In the genomic region with DNA sequence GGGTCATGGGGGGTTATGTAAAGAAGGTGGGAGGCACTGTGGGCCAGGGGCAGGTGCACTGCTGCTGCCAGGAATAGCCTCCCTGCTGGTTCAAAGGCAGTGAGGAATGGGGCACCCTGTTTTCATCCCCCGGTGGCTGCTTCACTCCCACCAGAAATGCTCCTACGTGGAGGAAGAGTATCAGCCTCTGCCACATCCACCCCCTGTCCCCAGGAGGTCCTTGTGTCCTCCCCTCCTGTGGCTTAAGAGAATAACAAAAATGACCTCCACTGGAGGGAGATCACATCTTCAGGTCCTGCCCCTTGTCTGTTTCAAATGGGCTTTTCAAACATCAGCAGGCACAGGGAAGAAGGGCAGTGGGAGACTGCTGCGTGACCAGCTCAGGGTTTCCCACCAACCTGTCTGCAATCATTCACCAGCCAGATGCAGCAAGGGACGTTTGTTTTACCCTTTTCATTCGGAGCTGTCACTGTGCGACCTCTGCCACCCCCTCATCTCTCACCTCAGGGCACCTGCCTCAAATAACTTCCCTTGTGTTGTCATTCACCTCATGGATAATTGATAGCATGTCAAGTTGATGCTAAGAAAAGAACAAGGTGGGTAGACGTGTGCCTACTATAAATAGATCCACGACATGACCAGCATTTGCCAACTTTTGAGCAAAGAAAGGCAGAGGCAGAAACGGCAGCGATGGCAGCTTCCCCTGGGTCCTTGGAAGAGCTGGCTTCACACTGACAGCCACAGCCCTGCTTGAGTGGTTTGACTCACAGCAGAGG, we compare ENCODE assay signal across 1 cellular context.
TF ChIP-seq lines count a peak whose summit lies in the region.

No MANE protein-coding gene starts in this region.

TF ChIP-seq in GM23338, 12 proteins besides CTCF, POLR2A, EP300 and RAD21 (continued from another document):
- TF ChIP-seq, protein P1, sequence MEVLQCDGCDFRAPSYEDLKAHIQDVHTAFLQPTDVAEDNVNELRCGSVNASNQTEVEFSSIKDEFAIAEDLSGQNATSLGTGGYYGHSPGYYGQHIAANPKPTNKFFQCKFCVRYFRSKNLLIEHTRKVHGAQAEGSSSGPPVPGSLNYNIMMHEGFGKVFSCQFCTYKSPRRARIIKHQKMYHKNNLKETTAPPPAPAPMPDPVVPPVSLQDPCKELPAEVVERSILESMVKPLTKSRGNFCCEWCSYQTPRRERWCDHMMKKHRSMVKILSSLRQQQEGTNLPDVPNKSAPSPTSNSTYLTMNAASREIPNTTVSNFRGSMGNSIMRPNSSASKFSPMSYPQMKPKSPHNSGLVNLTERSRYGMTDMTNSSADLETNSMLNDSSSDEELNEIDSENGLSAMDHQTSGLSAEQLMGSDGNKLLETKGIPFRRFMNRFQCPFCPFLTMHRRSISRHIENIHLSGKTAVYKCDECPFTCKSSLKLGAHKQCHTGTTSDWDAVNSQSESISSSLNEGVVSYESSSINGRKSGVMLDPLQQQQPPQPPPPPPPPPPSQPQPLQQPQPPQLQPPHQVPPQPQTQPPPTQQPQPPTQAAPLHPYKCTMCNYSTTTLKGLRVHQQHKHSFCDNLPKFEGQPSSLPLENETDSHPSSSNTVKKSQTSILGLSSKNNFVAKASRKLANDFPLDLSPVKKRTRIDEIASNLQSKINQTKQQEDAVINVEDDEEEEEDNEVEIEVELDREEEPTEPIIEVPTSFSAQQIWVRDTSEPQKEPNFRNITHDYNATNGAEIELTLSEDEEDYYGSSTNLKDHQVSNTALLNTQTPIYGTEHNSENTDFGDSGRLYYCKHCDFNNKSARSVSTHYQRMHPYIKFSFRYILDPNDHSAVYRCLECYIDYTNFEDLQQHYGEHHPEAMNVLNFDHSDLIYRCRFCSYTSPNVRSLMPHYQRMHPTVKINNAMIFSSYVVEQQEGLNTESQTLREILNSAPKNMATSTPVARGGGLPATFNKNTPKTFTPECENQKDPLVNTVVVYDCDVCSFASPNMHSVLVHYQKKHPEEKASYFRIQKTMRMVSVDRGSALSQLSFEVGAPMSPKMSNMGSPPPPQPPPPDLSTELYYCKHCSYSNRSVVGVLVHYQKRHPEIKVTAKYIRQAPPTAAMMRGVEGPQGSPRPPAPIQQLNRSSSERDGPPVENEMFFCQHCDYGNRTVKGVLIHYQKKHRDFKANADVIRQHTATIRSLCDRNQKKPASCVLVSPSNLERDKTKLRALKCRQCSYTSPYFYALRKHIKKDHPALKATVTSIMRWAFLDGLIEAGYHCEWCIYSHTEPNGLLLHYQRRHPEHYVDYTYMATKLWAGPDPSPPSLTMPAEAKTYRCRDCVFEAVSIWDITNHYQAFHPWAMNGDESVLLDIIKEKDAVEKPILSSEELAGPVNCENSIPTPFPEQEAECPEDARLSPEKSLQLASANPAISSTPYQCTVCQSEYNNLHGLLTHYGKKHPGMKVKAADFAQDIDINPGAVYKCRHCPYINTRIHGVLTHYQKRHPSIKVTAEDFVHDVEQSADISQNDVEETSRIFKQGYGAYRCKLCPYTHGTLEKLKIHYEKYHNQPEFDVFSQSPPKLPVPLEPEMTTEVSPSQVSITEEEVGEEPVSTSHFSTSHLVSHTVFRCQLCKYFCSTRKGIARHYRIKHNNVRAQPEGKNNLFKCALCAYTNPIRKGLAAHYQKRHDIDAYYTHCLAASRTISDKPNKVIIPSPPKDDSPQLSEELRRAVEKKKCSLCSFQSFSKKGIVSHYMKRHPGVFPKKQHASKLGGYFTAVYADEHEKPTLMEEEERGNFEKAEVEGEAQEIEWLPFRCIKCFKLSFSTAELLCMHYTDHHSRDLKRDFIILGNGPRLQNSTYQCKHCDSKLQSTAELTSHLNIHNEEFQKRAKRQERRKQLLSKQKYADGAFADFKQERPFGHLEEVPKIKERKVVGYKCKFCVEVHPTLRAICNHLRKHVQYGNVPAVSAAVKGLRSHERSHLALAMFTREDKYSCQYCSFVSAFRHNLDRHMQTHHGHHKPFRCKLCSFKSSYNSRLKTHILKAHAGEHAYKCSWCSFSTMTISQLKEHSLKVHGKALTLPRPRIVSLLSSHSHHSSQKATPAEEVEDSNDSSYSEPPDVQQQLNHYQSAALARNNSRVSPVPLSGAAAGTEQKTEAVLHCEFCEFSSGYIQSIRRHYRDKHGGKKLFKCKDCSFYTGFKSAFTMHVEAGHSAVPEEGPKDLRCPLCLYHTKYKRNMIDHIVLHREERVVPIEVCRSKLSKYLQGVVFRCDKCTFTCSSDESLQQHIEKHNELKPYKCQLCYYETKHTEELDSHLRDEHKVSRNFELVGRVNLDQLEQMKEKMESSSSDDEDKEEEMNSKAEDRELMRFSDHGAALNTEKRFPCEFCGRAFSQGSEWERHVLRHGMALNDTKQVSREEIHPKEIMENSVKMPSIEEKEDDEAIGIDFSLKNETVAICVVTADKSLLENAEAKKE (CRISPR knock-in tag; IDR thresholded peaks at IDR 0.05): no peak
- TF ChIP-seq JUNB (IDR thresholded peaks at IDR 0.05; ENCODE audit: unreplicated experiment): no peak
- TF ChIP-seq ZNF331 (CRISPR knock-in tag; IDR thresholded peaks at IDR 0.05; ENCODE audit: low read depth): no peak
- no peak for TF ChIP-seq ZNF114 (CRISPR knock-in tag; IDR thresholded peaks at IDR 0.05)
- no peak for TF ChIP-seq STAT1 (IDR thresholded peaks at IDR 0.05; ENCODE audit: unreplicated experiment)
- TF ChIP-seq EZH2 (IDR thresholded peaks at IDR 0.05; ENCODE audit: low read depth, unreplicated experiment): no peak
